ENCODE assay signal across 21 cellular contexts in the genomic region with DNA sequence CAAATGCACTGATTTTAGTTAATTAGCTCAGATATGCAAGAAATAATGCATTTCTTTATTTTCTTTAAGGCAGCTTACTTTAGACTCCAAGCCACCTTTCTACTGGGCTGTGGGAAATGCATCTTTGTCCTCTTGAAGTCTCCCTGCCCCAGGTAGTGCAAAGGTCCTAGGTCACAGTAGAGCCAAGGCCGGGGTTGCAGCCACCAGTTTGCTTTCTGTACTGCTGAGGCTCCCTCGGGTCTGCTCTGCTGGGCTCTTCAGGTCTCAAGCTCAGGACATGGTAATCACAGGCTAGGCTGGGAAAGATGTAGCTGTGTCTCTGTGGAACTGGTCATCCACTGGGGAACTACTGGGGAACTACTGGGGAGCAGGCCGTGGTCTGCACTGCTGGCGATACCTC. TPM values are rescaled to one million over a fixed set of nuclear protein-coding genes. Genes with fewer than 3 reads are reported as not detected.
DNase-seq lines count a peak whose midpoint lies in the region; ATAC-seq, FAIRE-seq and TF ChIP-seq lines count a peak whose summit lies in the region.
"Had no signal": no experiment of that assay in that cellular context is flagged by ENCODE, and none has a peak within 500 bp of the region (broad histone marks: within the 10 kb centered on the region; RNA-seq: fewer than 3 reads in every experiment).

No MANE protein-coding gene starts in this region.

- no peak for FAIRE-seq in keratinocyte (lab: Jason Lieb, UNC)
- FAIRE-seq: A204.1, H1, HTR-8/SVneo had no signal

- no peak overlapping the region for H3K4me3 ChIP-seq in DOHH2 (ENCODE audit: low read length)
- no peak overlapping the region for H3K4me3 ChIP-seq in Karpas-422 (ENCODE audit: low read length)
- H3K4me3 ChIP-seq in keratinocyte (ENCODE audit: control insufficient read depth in 2 of 3, extremely low read depth in 1 of 3, insufficient read depth in 2 of 3, low read depth in 1 of 3, low read length in 3 of 3) = no peak overlapping the region
- no peak overlapping the region for H3K4me3 ChIP-seq in HAP-1
- H3K4me3 ChIP-seq in SK-N-SH (ENCODE audit: low read depth in 2 of 2, low read length in 1 of 2) = no peak overlapping the region

- ATAC-seq in GM21619 (IDR thresholded peaks at IDR 0.05; ENCODE audit: unreplicated experiment) = no peak

- H3K9ac ChIP-seq in Karpas-422 (ENCODE audit: low read length) (peak overlapping the region; percentile 71; the same call in 1 of the 2 replicates), keratinocyte (ENCODE audit: control insufficient read depth, extremely low read depth, insufficient read depth, low read length) (no peak overlapping the region), SK-N-SH (no peak overlapping the region)
- H3K9ac ChIP-seq: KMS-11 had no signal

- H2AFZ ChIP-seq in Karpas-422 (ENCODE audit: low read length) (no peak overlapping the region), keratinocyte (ENCODE audit: control insufficient read depth, low read length) (no peak overlapping the region), SK-N-SH (ENCODE audit: low read depth) (no peak overlapping the region)

- 93% methylated on average over 2 of the region's 4 CpGs for WGBS in SK-N-SH (ENCODE audit: low lambda C conversion rate)

- TF ChIP-seq CTCF in DOHH2 (IDR thresholded peaks at IDR 0.05; ENCODE audit: low read depth, low read length, poor library complexity, severe bottlenecking) (no peak), keratinocyte (optimal IDR thresholded peaks at IDR 0.05 in 1 of 3, IDR thresholded peaks at IDR 0.05 in 1 of 3, conservative IDR thresholded peaks at IDR 0.05 in 1 of 3; ENCODE audit: extremely low read depth in 1 of 3, insufficient read depth in 2 of 3, low read length in 3 of 3) (no peak), osteocyte (IDR thresholded peaks at IDR 0.05) (no peak), SK-N-SH (IDR thresholded peaks at IDR 0.05) (no peak)

- H3K4me1 ChIP-seq in DOHH2 (ENCODE audit: control insufficient read depth, low read length) (peaks cover 94% of the 10 kb centered on the region), Karpas-422 (ENCODE audit: low read length) (peaks cover 71% of the 10 kb centered on the region), keratinocyte (ENCODE audit: control insufficient read depth, extremely low read depth, insufficient read depth, low read length) (peaks cover 14% of the 10 kb centered on the region), HAP-1 (no peaks in the 10 kb centered on the region), SK-N-SH (ENCODE audit: control insufficient read depth in 1 of 2, insufficient read depth in 2 of 2, low read depth in 1 of 2, low read length in 1 of 2) (no peaks in the 10 kb centered on the region)

- H3K9me3 ChIP-seq in DOHH2 (ENCODE audit: control insufficient read depth, insufficient read depth, low read length) = no peaks in the 10 kb centered on the region
- H3K9me3 ChIP-seq in Karpas-422 (ENCODE audit: low read length) = no peaks in the 10 kb centered on the region
- H3K9me3 ChIP-seq in keratinocyte (ENCODE audit: control insufficient read depth, low read depth, low read length) = no peaks in the 10 kb centered on the region
- H3K9me3 ChIP-seq in HAP-1 = no peaks in the 10 kb centered on the region
- H3K9me3 ChIP-seq in SK-N-SH = no peaks in the 10 kb centered on the region
- H3K9me3 ChIP-seq: BE2C had no signal

- no peak for TF ChIP-seq RAD21 in SK-N-SH (IDR thresholded peaks at IDR 0.05; ENCODE audit: low read length)

- H3F3A ChIP-seq in DOHH2 (ENCODE audit: control insufficient read depth, insufficient read depth) (peaks cover 4% of the 10 kb centered on the region), SK-N-SH (replicated peaks; ENCODE audit: insufficient read depth) (no peaks in the 10 kb centered on the region)

- peaks cover 9% of the 10 kb centered on the region for H3K79me2 ChIP-seq in DOHH2 (ENCODE audit: control insufficient read depth, low read length)
- no peaks in the 10 kb centered on the region for H3K79me2 ChIP-seq in Karpas-422 (ENCODE audit: low read length)
- H3K79me2 ChIP-seq in keratinocyte (ENCODE audit: control insufficient read depth, insufficient read depth, low read length) = no peaks in the 10 kb centered on the region
- H3K79me2 ChIP-seq in SK-N-SH (ENCODE audit: insufficient read depth) = no peaks in the 10 kb centered on the region

- H3K27me3 Mint-ChIP-seq in osteocyte (ENCODE audit: unreplicated experiment) = peaks cover 26% of the 10 kb centered on the region

- peak overlapping the region; percentile 73 for H3K4me2 ChIP-seq in DOHH2 (ENCODE audit: low read length)
- H3K4me2 ChIP-seq in Karpas-422 (ENCODE audit: low read depth, low read length, poor library complexity, severe bottlenecking) = peak overlapping the region; percentile 64
- H3K4me2 ChIP-seq in keratinocyte (ENCODE audit: control insufficient read depth, extremely low read depth, insufficient read depth, low read depth, low read length) = peak overlapping the region; percentile 41
- no peak overlapping the region for H3K4me2 ChIP-seq in SK-N-SH
- H3K4me2 ChIP-seq: KMS-11 had no signal

- no peaks in the 10 kb centered on the region for H3K9me3 Mint-ChIP-seq in osteocyte (ENCODE audit: unreplicated experiment)
- H3K9me3 Mint-ChIP-seq: CD4-positive, alpha-beta memory T cell; H9 had no signal

- H4K20me1 ChIP-seq in DOHH2 (ENCODE audit: control insufficient read depth, insufficient read depth, low read depth, low read length) = no peaks in the 10 kb centered on the region
- H4K20me1 ChIP-seq in Karpas-422 (ENCODE audit: insufficient read depth, low read depth, low read length) = no peaks in the 10 kb centered on the region
- no peaks in the 10 kb centered on the region for H4K20me1 ChIP-seq in keratinocyte (ENCODE audit: control insufficient read depth, extremely low read depth, insufficient read depth, low read length)
- H4K20me1 ChIP-seq in SK-N-SH (ENCODE audit: insufficient read depth) = no peaks in the 10 kb centered on the region

- POLR2A ChIA-PET in SK-N-SH (lab: Yijun Ruan, JAX) = no interaction called here

- dilution Hi-C loops in keratinocyte (cut with MboI; ENCODE audit: extremely low pct_ligation_motif_present, low sequenced_read_pairs) = no loop called here

- CTCF ChIA-PET in SK-N-SH (lab: Yijun Ruan, JAX) = interaction anchor here (1.1 to 3.2 kb wide), 3 partner anchors 13 to 92 kb away, joined by 3 to 11 read pairs (median 5); no protein-coding TSS in a partner anchor

- no peaks in the 10 kb centered on the region for H3K9me1 ChIP-seq in keratinocyte (ENCODE audit: control insufficient read depth, extremely low read depth, insufficient read depth, low read length)

- no peaks in the 10 kb centered on the region for H3K4me1 Mint-ChIP-seq in osteocyte (ENCODE audit: unreplicated experiment)
- H3K4me1 Mint-ChIP-seq: CD14-positive monocyte; CD4-positive, alpha-beta memory T cell had no signal

- H3K27ac Mint-ChIP-seq in osteocyte (ENCODE audit: unreplicated experiment) = no peak overlapping the region
- H3K27ac Mint-ChIP-seq: CD4-positive, alpha-beta memory T cell had no signal

- H3K27me3 ChIP-seq in DOHH2 (ENCODE audit: control insufficient read depth, low read length) = no peaks in the 10 kb centered on the region
- no peaks in the 10 kb centered on the region for H3K27me3 ChIP-seq in Karpas-422 (ENCODE audit: low read length)
- H3K27me3 ChIP-seq in keratinocyte (ENCODE audit: control insufficient read depth, extremely low read depth, insufficient read depth, low read length) = no peaks in the 10 kb centered on the region
- H3K27me3 ChIP-seq in HAP-1 (ENCODE audit: low read depth) = no peaks in the 10 kb centered on the region
- H3K27me3 ChIP-seq in SK-N-SH (ENCODE audit: insufficient read depth) = no peaks in the 10 kb centered on the region
- H3K27me3 ChIP-seq: BE2C had no signal

- H3K9me2 ChIP-seq in DOHH2 (replicated peaks; ENCODE audit: control insufficient read depth, low read length) = no peaks in the 10 kb centered on the region
- no peaks in the 10 kb centered on the region for H3K9me2 ChIP-seq in Karpas-422 (replicated peaks; ENCODE audit: insufficient read depth, low read length)
- H3K9me2 ChIP-seq in SK-N-SH = no peaks in the 10 kb centered on the region

- DNase-seq in Karpas-422 = no peak
- no peak for DNase-seq in keratinocyte (ENCODE audit: low read depth, low spot score)
- DNase-seq in osteocyte (ENCODE audit: extremely low spot score, unreplicated experiment) = peak; percentile 32
- DNase-seq in HAP-1 (ENCODE audit: low spot score in 2 of 2) = no peak
- DNase-seq in SK-N-SH = no peak
- no peak for DNase-seq in NCI-H524 (lab: John Stamatoyannopoulos, UW)
- DNase-seq: ACHN; BE2C; CD4-positive, alpha-beta memory T cell; DMS153; DMS79; GF-D8; H9 had no signal

- no peak overlapping the region for H3K4me3 Mint-ChIP-seq in osteocyte (ENCODE audit: unreplicated experiment)
- H3K4me3 Mint-ChIP-seq: CD14-positive monocyte; CD4-positive, alpha-beta memory T cell; H9 had no signal

- H3K36me3 Mint-ChIP-seq in osteocyte (ENCODE audit: unreplicated experiment) = no peaks in the 10 kb centered on the region
- H3K36me3 Mint-ChIP-seq: CD14-positive monocyte; CD4-positive, alpha-beta memory T cell had no signal

- TF ChIP-seq EP300 in SK-N-SH (IDR thresholded peaks at IDR 0.05; ENCODE audit: borderline replicate concordance in 1 of 2, low read depth in 1 of 2, low read length in 1 of 2) = no peak

- in situ Hi-C loops in HAP-1 (cut with MboI; ENCODE audit: low sequenced_read_pairs) = no loop called here

- H3K36me3 ChIP-seq in DOHH2 (ENCODE audit: control insufficient read depth, low read length) = peaks cover 3% of the 10 kb centered on the region; the same call in 1 of the 2 replicates
- no peaks in the 10 kb centered on the region for H3K36me3 ChIP-seq in Karpas-422 (ENCODE audit: insufficient read depth, low read length)
- H3K36me3 ChIP-seq in keratinocyte (ENCODE audit: control insufficient read depth in 2 of 2, extremely low read depth in 1 of 2, insufficient read depth in 2 of 2, low read length in 2 of 2) = no peaks in the 10 kb centered on the region
- H3K36me3 ChIP-seq in HAP-1 (replicated peaks) = no peaks in the 10 kb centered on the region
- no peaks in the 10 kb centered on the region for H3K36me3 ChIP-seq in SK-N-SH (replicated peaks in 1 of 2; ENCODE audit: control insufficient read depth in 1 of 2, insufficient read depth in 2 of 2, low read length in 1 of 2)
- H3K36me3 ChIP-seq: BE2C had no signal

- H3K27ac ChIP-seq in DOHH2 (ENCODE audit: low read depth, low read length) (peak overlapping the region; percentile 83), Karpas-422 (ENCODE audit: low read length) (peak overlapping the region; percentile 100), keratinocyte (ENCODE audit: control insufficient read depth, insufficient read depth, low read length) (no peak overlapping the region), SK-N-SH (ENCODE audit: low read depth in 2 of 2, low read length in 1 of 2) (no peak overlapping the region)
- H3K27ac ChIP-seq: HL-60, KMS-11 had no signal

RNA-seq across cellular contexts. Expression of gene THY1, which starts 25.4 kb away (rescaled TPM):
- total RNA-seq in Karpas-422 (2014; rRNA removed; shearing (Covaris generic); ENCODE audit: low replicate concordance) = not detected in 2 replicates
- polyA plus RNA-seq in keratinocyte = 2.4 to 5.7 TPM (median 5.0 TPM) in 3 replicates
- not detected for polyA plus RNA-seq in keratinocyte (2011; ENCODE audit: low read depth)
- polyA plus RNA-seq in keratinocyte (2011; cell fraction: cytosol; rRNA removed) = 2.4 and 2.5 TPM in 2 replicates
- 1.4 and 2.0 TPM in 2 replicates for polyA plus RNA-seq in keratinocyte (2011; cell fraction: nucleus; rRNA removed)
- polyA plus RNA-seq in keratinocyte (2012; ENCODE audit: low replicate concordance) = 0.34 and 3.4 TPM in 2 replicates
- polyA minus RNA-seq in keratinocyte = 6.5 to 8.6 TPM (median 8.2 TPM) in 3 replicates
- not detected for polyA minus RNA-seq in keratinocyte (2011; cell fraction: cytosol; rRNA and poly(A)+ RNA removed)
- 0.95 and 2.2 TPM in 2 replicates for polyA minus RNA-seq in keratinocyte (2011; cell fraction: nucleus; rRNA and poly(A)+ RNA removed)
- 11.3 and 14.0 TPM in 2 replicates for total RNA-seq in osteocyte
- 1,091 and 1,905 TPM in 2 replicates for polyA plus RNA-seq in SK-N-SH (2012; rRNA removed)
- polyA plus RNA-seq in SK-N-SH (2012; cell fraction: cytosol; rRNA removed) = 451 and 1,082 TPM in 2 replicates
- polyA plus RNA-seq in SK-N-SH (2012; cell fraction: nucleus; rRNA removed) = 429 and 498 TPM in 2 replicates
- total RNA-seq: CD4-positive, alpha-beta memory T cell had no signal
- polyA plus RNA-seq: CD14-positive monocyte; CD4-positive, alpha-beta memory T cell had no signal

Comparison
In these comparisons a context has a peak if more than half of its experiments do, and no peak if none do; other contexts are left out.
1. H3K27ac ChIP-seq: peak in DOHH2 (single experiment) and Karpas-422 (single experiment); none in keratinocyte (single experiment) and SK-N-SH (0 of 2).
2. RNA of gene THY1, which starts 25.4 kb away (total RNA-seq): 11.3 to 14.0 TPM in osteocyte; not detected in Karpas-422; every median in the first group is over 10 times any median in the second.